Comparison of ENCODE assay signal across 13 cellular contexts in the genomic region with DNA sequence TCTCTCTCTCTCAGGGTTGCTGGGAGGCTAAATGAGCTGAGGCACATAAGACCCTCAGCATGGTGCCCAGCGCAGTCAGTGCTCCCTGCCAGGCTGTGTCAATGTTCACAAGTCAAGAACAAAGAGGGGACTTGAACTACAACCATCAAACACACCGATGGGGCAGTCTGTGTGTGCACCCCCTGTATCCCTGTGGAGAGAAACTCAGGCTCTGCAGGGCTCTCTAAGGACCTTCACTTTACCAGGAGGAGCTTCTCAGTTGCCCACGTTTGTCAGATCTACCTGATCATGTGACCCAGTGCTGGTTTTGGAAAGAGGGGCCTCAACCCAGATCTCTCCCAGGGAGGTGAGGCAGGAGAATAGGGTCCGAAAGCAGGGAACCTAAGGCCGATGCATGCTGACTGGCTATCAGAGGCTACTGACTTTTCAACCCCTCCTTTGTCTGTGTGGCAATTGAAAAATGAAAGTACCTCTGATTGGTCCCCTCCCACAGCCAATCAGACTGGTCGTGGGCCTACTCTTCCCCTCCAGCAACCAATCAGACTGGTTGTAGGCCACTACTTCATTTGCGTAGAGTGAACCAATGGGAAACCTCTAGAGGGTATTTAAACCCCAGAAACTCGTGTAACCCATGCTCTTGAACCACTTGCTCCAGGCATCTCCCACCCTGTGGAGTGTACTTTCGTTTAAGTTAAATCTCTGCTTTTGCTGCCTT. TPM values are rescaled to one million over a fixed set of nuclear protein-coding genes. Genes with fewer than 3 reads are reported as not detected.
DNase-seq lines count a peak whose midpoint lies in the region; ATAC-seq and TF ChIP-seq lines count a peak whose summit lies in the region.
"Had no signal": no experiment of that assay in that cellular context is flagged by ENCODE, and none has a peak within 500 bp of the region (broad histone marks: within the 10 kb centered on the region; RNA-seq: fewer than 3 reads in every experiment).

No MANE protein-coding gene starts in this region.

- H3K4me3 Mint-ChIP-seq in activated CD4-positive, alpha-beta T cell treated with anti-CD3 and anti-CD28 coated beads for 36 hours = no peak overlapping the region
- H3K4me3 Mint-ChIP-seq: B cell, neural crest cell had no signal

- H4K20me1 ChIP-seq in OCI-LY3 (ENCODE audit: insufficient read depth, low read length) = no peaks in the 10 kb centered on the region

- no peak overlapping the region for H3K4me3 ChIP-seq in OCI-LY3 (ENCODE audit: low read length)
- H3K4me3 ChIP-seq: adrenal gland, heart right ventricle had no signal

- H3K4me1 ChIP-seq in OCI-LY3 (ENCODE audit: low read length) = peaks cover 3% of the 10 kb centered on the region; the same call in 1 of the 2 replicates
- H3K4me1 ChIP-seq: adrenal gland, heart right ventricle had no signal

- H3K27me3 Mint-ChIP-seq in activated CD4-positive, alpha-beta T cell treated with anti-CD3 and anti-CD28 coated beads for 36 hours = peaks cover 9% of the 10 kb centered on the region

- no peak for TF ChIP-seq CTCF in OCI-LY3 (IDR thresholded peaks at IDR 0.05; ENCODE audit: low read depth, low read length)

- intact Hi-C loops in activated CD4-positive, alpha-beta T cell treated with anti-CD3 and anti-CD28 coated beads for 36 hours (cut with DNase I, micrococcal nuclease) = no loop called here

- no peaks in the 10 kb centered on the region for H3K79me2 ChIP-seq in OCI-LY3 (ENCODE audit: low read length)

- H2AFZ ChIP-seq in OCI-LY3 (ENCODE audit: low read depth, low read length) = peak overlapping the region; percentile 69; the same call in 1 of the 2 replicates

- H3K9me3 ChIP-seq in OCI-LY3 (ENCODE audit: insufficient read depth, low read length) = no peaks in the 10 kb centered on the region
- H3K9me3 ChIP-seq: adrenal gland had no signal

- H3K9me3 Mint-ChIP-seq in activated CD4-positive, alpha-beta T cell treated with anti-CD3 and anti-CD28 coated beads for 36 hours (ENCODE audit: low read depth) = no peaks in the 10 kb centered on the region
- H3K9me3 Mint-ChIP-seq: neural crest cell had no signal

- H3K27ac ChIP-seq in OCI-LY3 (ENCODE audit: low read length) = no peak overlapping the region
- H3K27ac ChIP-seq: adrenal gland, heart right ventricle had no signal

- H3K9ac ChIP-seq in OCI-LY3 (ENCODE audit: low read length) = no peak overlapping the region

- H3K36me3 ChIP-seq in OCI-LY3 (replicated peaks; ENCODE audit: low read depth, low read length) = no peaks in the 10 kb centered on the region
- H3K36me3 ChIP-seq: adrenal gland, heart right ventricle had no signal

- no peak for TF ChIP-seq POLR2A in erythroblast (IDR thresholded peaks at IDR 0.05; ENCODE audit: low read length)

- H3K27me3 ChIP-seq in OCI-LY3 (ENCODE audit: low read depth, low read length) = no peaks in the 10 kb centered on the region
- H3K27me3 ChIP-seq: adrenal gland had no signal

- POLR2A ChIA-PET in activated CD4-positive, alpha-beta T cell treated with anti-CD3 and anti-CD28 coated beads for 36 hours (lab: Charles Lee) = no interaction called here

- DNase-seq in activated CD4-positive, alpha-beta T cell treated with anti-CD3 and anti-CD28 coated beads for 36 hours = no peak
- no peak for DNase-seq in activated CD4-positive, alpha-beta T cell treated with anti-CD3 and anti-CD28 coated beads, Interleukin-2, amount 50 U/mL, for 1 hour
- peak; percentile 20 to 34 for DNase-seq in erythroblast (lab: John Stamatoyannopoulos, UW)
- DNase-seq in superior temporal gyrus (ENCODE audit: extremely low spot score) = peak; percentile 91
- DNase-seq: adrenal gland, heart right ventricle, NCI-H2171 had no signal

- no peaks in the 10 kb centered on the region for H3K36me3 Mint-ChIP-seq in activated CD4-positive, alpha-beta T cell treated with anti-CD3 and anti-CD28 coated beads for 36 hours (ENCODE audit: low read depth)

- peak; percentile 60 for ATAC-seq in activated CD4-positive, alpha-beta T cell treated with anti-CD3 and anti-CD28 coated beads for 36 hours
- ATAC-seq in HG03520 (IDR thresholded peaks at IDR 0.05; ENCODE audit: unreplicated experiment) = no peak
- ATAC-seq in GM18909 (IDR thresholded peaks at IDR 0.05; ENCODE audit: poor library complexity, unreplicated experiment) = no peak
- ATAC-seq in HG03039 (IDR thresholded peaks at IDR 0.05; ENCODE audit: unreplicated experiment) = no peak

- H3K27ac Mint-ChIP-seq in activated CD4-positive, alpha-beta T cell treated with anti-CD3 and anti-CD28 coated beads for 36 hours = no peak overlapping the region
- H3K27ac Mint-ChIP-seq: B cell had no signal

- H3K4me1 Mint-ChIP-seq in activated CD4-positive, alpha-beta T cell treated with anti-CD3 and anti-CD28 coated beads for 36 hours = no peaks in the 10 kb centered on the region
- H3K4me1 Mint-ChIP-seq: B cell had no signal

- peak overlapping the region; percentile 23; the same call in 1 of the 2 replicates for H3K4me2 ChIP-seq in OCI-LY3 (ENCODE audit: low read length)

- CTCF ChIA-PET in activated CD4-positive, alpha-beta T cell treated with anti-CD3 and anti-CD28 coated beads for 36 hours (lab: Charles Lee) = interaction anchor here (0.7 kb wide), 1 partner anchor 1571 kb away, joined by 3 read pairs; no protein-coding TSS in a partner anchor

RNA-seq across cellular contexts. Expression of a gene that starts 34.0 kb away (rescaled TPM):
- not detected for total RNA-seq in activated CD4-positive, alpha-beta T cell treated with anti-CD3 and anti-CD28 coated beads for 36 hours
- total RNA-seq: B cell, neural crest cell had no signal

Comparison
In these comparisons a context has a peak if more than half of its experiments do, and no peak if none do; other contexts are left out.
1. DNase-seq: peak in erythroblast (2 of 2) and superior temporal gyrus (single experiment); none in activated CD4-positive, alpha-beta T cell treated with anti-CD3 and anti-CD28 coated beads for 36 hours (single experiment) and activated CD4-positive, alpha-beta T cell treated with anti-CD3 and anti-CD28 coated beads, Interleukin-2, amount 50 U/mL, for 1 hour (single experiment).